In genomic region chr15:74319596-74320357, GRCh38 we compare ENCODE assay signal across 12 cellular contexts. TPM values are rescaled to one million over a fixed set of nuclear protein-coding genes. Genes with fewer than 3 reads are reported as not detected.
DNase-seq lines count a peak whose midpoint lies in the region; ATAC-seq and TF ChIP-seq lines count a peak whose summit lies in the region.
"Had no signal": no experiment of that assay in that cellular context is flagged by ENCODE, and none has a peak within 500 bp of the region (broad histone marks: within the 10 kb centered on the region; RNA-seq: fewer than 3 reads in every experiment).

No MANE protein-coding gene starts in this region.

- peaks cover 7% of the 10 kb centered on the region for H3K4me1 ChIP-seq in psoas muscle

- H3K9me3 Mint-ChIP-seq in natural killer cell treated with Interleukin-12 subunit alpha and Interleukin-12 subunit beta and Interleukin-15 and Interleukin-18, amount 100 ng/mL, for 72 hours, result no peaks in the 10 kb centered on the region
- H3K9me3 Mint-ChIP-seq: nephron progenitor cell had no signal

- peak overlapping the region; percentile 50 for H3K27ac ChIP-seq in psoas muscle
- H3K27ac ChIP-seq: KMS-11, transverse colon had no signal

- no peak overlapping the region for H3K27ac Mint-ChIP-seq in natural killer cell treated with Interleukin-12 subunit alpha and Interleukin-12 subunit beta and Interleukin-15 and Interleukin-18, amount 100 ng/mL, for 72 hours
- H3K27ac Mint-ChIP-seq: nephron progenitor cell had no signal

- H3K27me3 ChIP-seq in psoas muscle (ENCODE audit: insufficient read depth in 3 of 3, low read length in 2 of 3), result no peaks in the 10 kb centered on the region
- H3K27me3 ChIP-seq: transverse colon had no signal

- no peak for TF ChIP-seq CTCF in psoas muscle (IDR thresholded peaks at IDR 0.05)

- no peak for ATAC-seq in psoas muscle
- ATAC-seq in natural killer cell treated with Interleukin-12 subunit alpha and Interleukin-12 subunit beta and Interleukin-15 and Interleukin-18, amount 100 ng/mL, for 72 hours, result no peak
- no peak for ATAC-seq in GM19455 (IDR thresholded peaks at IDR 0.05; ENCODE audit: unreplicated experiment)
- ATAC-seq in HG02970 (IDR thresholded peaks at IDR 0.05; ENCODE audit: low FRiP score, unreplicated experiment), result no peak

- H3K9me3 ChIP-seq in psoas muscle, result no peaks in the 10 kb centered on the region
- H3K9me3 ChIP-seq: transverse colon had no signal

- WGBS in psoas muscle, 3 donors, result 45 to 60% (median 47%) methylated on average over 8 of the region's 8 CpGs

- H3K4me3 ChIP-seq in psoas muscle, result no peak overlapping the region
- H3K4me3 ChIP-seq: transverse colon had no signal

- intact Hi-C loops in psoas muscle (cut with DNase I), result loop anchor here (5.0 to 10.0 kb wide), 4 partner anchors 192 to 347 kb away; no protein-coding TSS in a partner anchor

- H3K4me1 Mint-ChIP-seq in natural killer cell treated with Interleukin-12 subunit alpha and Interleukin-12 subunit beta and Interleukin-15 and Interleukin-18, amount 100 ng/mL, for 72 hours (ENCODE audit: low read depth in 2 of 2), result peaks cover 11 to 15% of the 10 kb centered on the region in 2 donors

- DNase-seq in NCI-H748 (lab: John Stamatoyannopoulos, UW; ENCODE audit: unreplicated experiment) (peak; percentile 69), NCI-H748 treated with DMSO at 0.1 percent for 48 hours (lab: John Stamatoyannopoulos, UW) (no peak), NCI-H2081 treated with DMSO at 0.1 percent for 48 hours (lab: John Stamatoyannopoulos, UW) (peak; percentile 42), dermis blood vessel endothelial cell (peak; percentile 17), psoas muscle (peak in 1 of 2 donors; percentile 43)
- no peak for DNase-seq in natural killer cell treated with Interleukin-12 subunit alpha and Interleukin-12 subunit beta and Interleukin-15 and Interleukin-18, amount 100 ng/mL, for 72 hours (ENCODE audit: low spot score)
- DNase-seq: activated gamma-delta T cell had no signal

- H3K36me3 Mint-ChIP-seq in natural killer cell treated with Interleukin-12 subunit alpha and Interleukin-12 subunit beta and Interleukin-15 and Interleukin-18, amount 100 ng/mL, for 72 hours, result no peaks in the 10 kb centered on the region

- H3K4me3 Mint-ChIP-seq in natural killer cell treated with Interleukin-12 subunit alpha and Interleukin-12 subunit beta and Interleukin-15 and Interleukin-18, amount 100 ng/mL, for 72 hours, result no peak overlapping the region
- H3K4me3 Mint-ChIP-seq: nephron progenitor cell had no signal

- no peaks in the 10 kb centered on the region for H3K27me3 Mint-ChIP-seq in natural killer cell treated with Interleukin-12 subunit alpha and Interleukin-12 subunit beta and Interleukin-15 and Interleukin-18, amount 100 ng/mL, for 72 hours

- H3K36me3 ChIP-seq in psoas muscle (ENCODE audit: insufficient read depth in 1 of 2, low read depth in 1 of 2), result no peaks in the 10 kb centered on the region
- H3K36me3 ChIP-seq: transverse colon had no signal

RNA-seq across cellular contexts. Expression of gene CYP11A1, which starts 47.7 kb away (rescaled TPM):
- total RNA-seq in dermis blood vessel endothelial cell (not detected in 2 replicates), psoas muscle (1 to 10 TPM in 2 of 4 donors, under 1 TPM in 2; 0.61 to 5.0 (median 2.2) TPM)
- under 1 TPM; 0.14 to 0.24 (median 0.18) TPM for polyA plus RNA-seq in psoas muscle
- total RNA-seq in natural killer cell treated with Interleukin-12 subunit alpha and Interleukin-12 subunit beta and Interleukin-15 and Interleukin-18, amount 100 ng/mL, for 72 hours, result 1 to 10 TPM in 1 of 2 donors, not detected in 1; 1.0 TPM

Comparison
In these comparisons a context has a peak if more than half of its experiments do, and no peak if none do; other contexts are left out.
1. DNase-seq: peak in NCI-H748 (single experiment), NCI-H2081 treated with DMSO at 0.1 percent for 48 hours (single experiment) and dermis blood vessel endothelial cell (single experiment); none in NCI-H748 treated with DMSO at 0.1 percent for 48 hours (single experiment) and natural killer cell treated with Interleukin-12 subunit alpha and Interleukin-12 subunit beta and Interleukin-15 and Interleukin-18, amount 100 ng/mL, for 72 hours (single experiment).